In the genomic region with DNA sequence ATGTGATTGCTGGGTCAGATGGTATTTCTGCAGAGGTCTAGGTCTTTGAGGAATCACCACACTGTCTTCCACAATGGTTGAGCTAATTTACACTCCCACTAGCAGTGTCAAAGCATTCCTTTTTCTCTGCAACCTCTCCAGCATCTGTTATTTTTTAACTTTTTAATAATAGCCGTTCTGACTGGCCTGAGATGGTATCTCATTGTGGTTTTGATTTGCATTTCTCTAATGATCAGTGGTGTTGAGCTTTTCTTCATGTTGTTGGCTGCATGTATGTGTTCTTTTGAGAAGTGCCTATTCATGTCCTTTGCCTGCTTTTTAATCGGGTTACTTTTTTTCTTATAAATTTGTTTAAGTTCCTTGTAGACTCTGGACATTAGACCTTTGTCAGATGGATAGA, we compare ENCODE assay signal across 7 cellular contexts.
A peak's percentile ranks its signal among the peaks of the same experiment; 100 is the strongest.
DNase-seq lines count a peak whose midpoint lies in the region; ATAC-seq, FAIRE-seq and TF ChIP-seq lines count a peak whose summit lies in the region.
"Not testable (repeated sequence)": the region's sequence is repeated elsewhere in the genome, so short reads cannot be mapped to it uniquely, and the experiment has no call there.

No MANE protein-coding gene starts in this region.

- in situ Hi-C loops in Caki2 (cut with HindIII; ENCODE audit: low pct_unique_long_range_greater_than_20kb, low sequenced_read_pairs); GM12878 (cut with MboI): not testable (repeated sequence)

- CTCF ChIA-PET in GM12878 (lab: Yijun Ruan, JAX) = interaction anchor here (1.0 kb wide), 1 partner anchor 21 kb away, joined by 4 read pairs; no protein-coding TSS in a partner anchor

- not testable (repeated sequence) for H3K4me1 ChIP-seq in GM12878 (ENCODE audit: control insufficient read depth, insufficient read depth, low read length)

- RAD21 ChIA-PET in GM12878 (lab: Charles Lee; ENCODE audit: unreplicated experiment) = not testable (repeated sequence)

- peak overlapping the region; percentile 3 for H3K27ac Mint-ChIP-seq in memory B cell
- peak overlapping the region; percentile 45 for H3K27ac Mint-ChIP-seq in stimulated activated naive CD8-positive, alpha-beta T cell treated with anti-CD3 and anti-CD28 coated beads, Interleukin-15, Interleukin-2, amounts not matched to agents 100 ng/mL and 50 ng/mL, for 24 hours

- DNase-seq in Caki2 (ENCODE audit: low read depth) (peak; percentile 78), kidney glomerular epithelial cell (lab: John Stamatoyannopoulos, UW) (peak; percentile 51)
- DNase-seq in GM18507 (ENCODE audit: extremely low spot score, insufficient read length, low read depth); GM12878 (ENCODE audit: low read depth, low spot score); memory B cell (ENCODE audit: low spot score in 2 of 2): not testable (repeated sequence)

- not testable (repeated sequence) for H4K20me1 ChIP-seq in GM12878 (ENCODE audit: control insufficient read depth, insufficient read depth)

- TF ChIP-seq CTCF in GM12878 (IDR thresholded peaks at IDR 0.05 in 2 of 3, conservative IDR thresholded peaks at IDR 0.05 in 1 of 3; ENCODE audit: control insufficient read depth in 2 of 3, extremely low read depth in 1 of 3, insufficient read depth in 1 of 3, low read depth in 3 of 3, low read length in 3 of 3) = not testable (repeated sequence)

- WGBS in GM12878 (ENCODE audit: insufficient coverage, insufficient replicate concordance, low lambda C conversion rate, missing lambda C conversion rate) = 29% methylated on average over 2 of the region's 2 CpGs

- not testable (repeated sequence) for H3K79me2 ChIP-seq in GM12878 (ENCODE audit: control insufficient read depth, insufficient read depth, low read length)

- H3K36me3 Mint-ChIP-seq in memory B cell = peaks cover 19% of the 10 kb centered on the region
- H3K36me3 Mint-ChIP-seq in stimulated activated naive CD8-positive, alpha-beta T cell treated with anti-CD3 and anti-CD28 coated beads, Interleukin-15, Interleukin-2, amounts not matched to agents 100 ng/mL and 50 ng/mL, for 24 hours (ENCODE audit: low read depth) = peaks cover 43% of the 10 kb centered on the region

- not testable (repeated sequence) for H2AFZ ChIP-seq in GM12878 (ENCODE audit: control insufficient read depth, low read depth, low read length)

- not testable (repeated sequence) for H3K9ac ChIP-seq in GM12878 (ENCODE audit: control insufficient read depth, insufficient read depth, low read length)

- H3K27ac ChIP-seq in GM12878 (ENCODE audit: control insufficient read depth, insufficient read depth) = not testable (repeated sequence)

- H3K4me2 ChIP-seq in GM12878 (ENCODE audit: control insufficient read depth, insufficient read depth) = not testable (repeated sequence)

- H3K27me3 Mint-ChIP-seq in memory B cell; stimulated activated naive CD8-positive, alpha-beta T cell treated with anti-CD3 and anti-CD28 coated beads, Interleukin-15, Interleukin-2, amounts not matched to agents 100 ng/mL and 50 ng/mL, for 24 hours: not testable (repeated sequence)

- H3K4me3 Mint-ChIP-seq in memory B cell; stimulated activated naive CD8-positive, alpha-beta T cell treated with anti-CD3 and anti-CD28 coated beads, Interleukin-15, Interleukin-2, amounts not matched to agents 100 ng/mL and 50 ng/mL, for 24 hours: not testable (repeated sequence)

- ATAC-seq in HG03354 (IDR thresholded peaks at IDR 0.05; ENCODE audit: poor library complexity, severe bottlenecking, unreplicated experiment) (peak; percentile 57), GM12878 (peak; percentile 64)
- ATAC-seq in memory B cell (ENCODE audit: low read depth) = not testable (repeated sequence)

- POLR2A ChIA-PET in GM12878 (lab: Charles Lee) = not testable (repeated sequence)

- SMC1A ChIA-PET in GM12878 (lab: Charles Lee; ENCODE audit: uncharacterized antibody, unreplicated experiment) = interaction anchor here (0.6 to 0.7 kb wide), 2 partner anchors 27 to 146 kb away, joined by 3 read pairs; no protein-coding TSS in a partner anchor

- not testable (repeated sequence) for H3K4me1 Mint-ChIP-seq in memory B cell; stimulated activated naive CD8-positive, alpha-beta T cell treated with anti-CD3 and anti-CD28 coated beads, Interleukin-15, Interleukin-2, amounts not matched to agents 100 ng/mL and 50 ng/mL, for 24 hours (ENCODE audit: low read depth)

- H3K4me3 ChIP-seq in GM12878 = not testable (repeated sequence)

- TF ChIP-seq POLR2A in GM12878 (IDR thresholded peaks at IDR 0.05; ENCODE audit: low read depth, low read length) = not testable (repeated sequence)

- peak; percentile 36 for FAIRE-seq in GM18507 (lab: Jason Lieb, UNC)
- not testable (repeated sequence) for FAIRE-seq in GM12878 (lab: Jason Lieb, UNC)

- H3K36me3 ChIP-seq in GM12878 (ENCODE audit: control insufficient read depth in 2 of 2, insufficient read depth in 2 of 2, low read length in 1 of 2) = not testable (repeated sequence)

- BruUV-seq in GM12878 (replicated peaks; lab: Mats Ljungman, UMichigan) = not testable (repeated sequence)

- intact Hi-C loops in GM12878 (cut with micrococcal nuclease; ENCODE audit: unreplicated experiment) = loop anchor here (2.0 kb wide), 1 partner anchor 453 kb away; no protein-coding TSS in a partner anchor

- not testable (repeated sequence) for H3K27me3 ChIP-seq in GM12878 (replicated peaks in 1 of 2; ENCODE audit: control insufficient read depth in 2 of 2, insufficient read depth in 2 of 2, low read length in 1 of 2)

- not testable (repeated sequence) for H3K9me3 Mint-ChIP-seq in memory B cell; stimulated activated naive CD8-positive, alpha-beta T cell treated with anti-CD3 and anti-CD28 coated beads, Interleukin-15, Interleukin-2, amounts not matched to agents 100 ng/mL and 50 ng/mL, for 24 hours

- not testable (repeated sequence) for TF ChIP-seq RAD21 in GM12878 (IDR thresholded peaks at IDR 0.05; ENCODE audit: insufficient read depth, low read depth, low read length)

- H3K9me3 ChIP-seq in GM12878 (replicated peaks; ENCODE audit: control insufficient read depth, insufficient read depth, low read length) = not testable (repeated sequence)

- TF ChIP-seq EP300 in GM12878 (IDR thresholded peaks at IDR 0.05; ENCODE audit: borderline replicate concordance in 1 of 2, control insufficient read depth in 1 of 2, low read depth in 2 of 2, low read length in 2 of 2) = not testable (repeated sequence)

TF ChIP-seq in GM12878, 131 proteins besides CTCF, POLR2A, EP300 and RAD21:
- TF ChIP-seq MTA2 (IDR thresholded peaks at IDR 0.05; ENCODE audit: low read depth) (peak; percentile 49; the same call in 1 of the 2 replicates), IKZF2 (IDR thresholded peaks at IDR 0.05) (0 out of 4 replicates have a peak, but pooled peaks of 1 of the 2 experiments have one; percentile 14)
TF ChIP-seq in GM12878: peak in this region for 2; not testable (repeated sequence) for 129.
